In genomic region chr10:102313221-102313896, GRCh38 we compare ENCODE assay signal across 1 cellular context.
TF ChIP-seq lines count a peak whose summit lies in the region.

No MANE protein-coding gene starts in this region.

TF ChIP-seq in HEK293, 187 proteins besides CTCF, POLR2A, EP300 and RAD21 (continued from another document):
- TF ChIP-seq REST (tag by site-specific recombination; IDR thresholded peaks at IDR 0.05) (no peak), ATF2 (tag by site-specific recombination; IDR thresholded peaks at IDR 0.05; ENCODE audit: low read depth) (no peak), ZNF843 (tag by site-specific recombination; IDR thresholded peaks at IDR 0.05) (0 out of 2 replicates have a peak, but pooled peaks have one; percentile 12), ZNF560 (tag by site-specific recombination; IDR thresholded peaks at IDR 0.05; ENCODE audit: borderline replicate concordance) (no peak), ZBTB7A (tag by site-specific recombination; IDR thresholded peaks at IDR 0.05; ENCODE audit: low read depth) (no peak), FEZF1 (tag by site-specific recombination; IDR thresholded peaks at IDR 0.05) (no peak), ZNF623 (tag by site-specific recombination; IDR thresholded peaks at IDR 0.05) (no peak), ZBTB49 (tag by site-specific recombination; IDR thresholded peaks at IDR 0.05; ENCODE audit: low read depth) (no peak), ZFP69B (tag by site-specific recombination; IDR thresholded peaks at IDR 0.05) (peak; percentile 57; the same call in 1 of the 2 replicates), ZBTB44 (tag by site-specific recombination; IDR thresholded peaks at IDR 0.05) (no peak), ZSCAN16 (tag by site-specific recombination; IDR thresholded peaks at IDR 0.05) (no peak)
- TF ChIP-seq, protein P1, sequence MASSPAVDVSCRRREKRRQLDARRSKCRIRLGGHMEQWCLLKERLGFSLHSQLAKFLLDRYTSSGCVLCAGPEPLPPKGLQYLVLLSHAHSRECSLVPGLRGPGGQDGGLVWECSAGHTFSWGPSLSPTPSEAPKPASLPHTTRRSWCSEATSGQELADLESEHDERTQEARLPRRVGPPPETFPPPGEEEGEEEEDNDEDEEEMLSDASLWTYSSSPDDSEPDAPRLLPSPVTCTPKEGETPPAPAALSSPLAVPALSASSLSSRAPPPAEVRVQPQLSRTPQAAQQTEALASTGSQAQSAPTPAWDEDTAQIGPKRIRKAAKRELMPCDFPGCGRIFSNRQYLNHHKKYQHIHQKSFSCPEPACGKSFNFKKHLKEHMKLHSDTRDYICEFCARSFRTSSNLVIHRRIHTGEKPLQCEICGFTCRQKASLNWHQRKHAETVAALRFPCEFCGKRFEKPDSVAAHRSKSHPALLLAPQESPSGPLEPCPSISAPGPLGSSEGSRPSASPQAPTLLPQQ (tag by site-specific recombination; IDR thresholded peaks at IDR 0.05), result peak; percentile 76
- TF ChIP-seq, protein P2, sequence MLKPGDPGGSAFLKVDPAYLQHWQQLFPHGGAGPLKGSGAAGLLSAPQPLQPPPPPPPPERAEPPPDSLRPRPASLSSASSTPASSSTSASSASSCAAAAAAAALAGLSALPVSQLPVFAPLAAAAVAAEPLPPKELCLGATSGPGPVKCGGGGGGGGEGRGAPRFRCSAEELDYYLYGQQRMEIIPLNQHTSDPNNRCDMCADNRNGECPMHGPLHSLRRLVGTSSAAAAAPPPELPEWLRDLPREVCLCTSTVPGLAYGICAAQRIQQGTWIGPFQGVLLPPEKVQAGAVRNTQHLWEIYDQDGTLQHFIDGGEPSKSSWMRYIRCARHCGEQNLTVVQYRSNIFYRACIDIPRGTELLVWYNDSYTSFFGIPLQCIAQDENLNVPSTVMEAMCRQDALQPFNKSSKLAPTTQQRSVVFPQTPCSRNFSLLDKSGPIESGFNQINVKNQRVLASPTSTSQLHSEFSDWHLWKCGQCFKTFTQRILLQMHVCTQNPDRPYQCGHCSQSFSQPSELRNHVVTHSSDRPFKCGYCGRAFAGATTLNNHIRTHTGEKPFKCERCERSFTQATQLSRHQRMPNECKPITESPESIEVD (tag by site-specific recombination; IDR thresholded peaks at IDR 0.05), result peak; percentile 59
